In genomic region chr16:57265850-57266530, GRCh38 we compare ENCODE assay signal across 7 cellular contexts. TPM values are rescaled to one million over a fixed set of nuclear protein-coding genes. Genes with fewer than 3 reads are reported as not detected.
DNase-seq lines count a peak whose midpoint lies in the region; TF ChIP-seq lines count a peak whose summit lies in the region.

No MANE protein-coding gene starts in this region.

- H3K27me3 ChIP-seq in adipocyte (replicated peaks; ENCODE audit: control insufficient read depth, insufficient read depth, low read length) (peaks cover 20% of the 10 kb centered on the region), stomach (no peaks in the 10 kb centered on the region)

- peaks cover 7% of the 10 kb centered on the region for H3K4me1 Mint-ChIP-seq in type B pancreatic cell (ENCODE audit: unreplicated experiment)

- 28 to 44% (median 32%) methylated on average over 16 of the region's 16 CpGs for WGBS in stomach, 5 donors

- H3K9ac ChIP-seq in adipocyte (ENCODE audit: low read length): no peak overlapping the region

- no peaks in the 10 kb centered on the region for H3K4me1 ChIP-seq in adipocyte (ENCODE audit: control insufficient read depth, insufficient read depth, low read length)
- peaks cover 46 to 75% (median 69%) of the 10 kb centered on the region in 4 donors for H3K4me1 ChIP-seq in stomach

- TF ChIP-seq POLR2A in stomach (IDR thresholded peaks at IDR 0.05): no peak

- H3K27ac ChIP-seq in stomach: peak overlapping the region; percentile 86 to 92 (median 92)

- no peaks in the 10 kb centered on the region for H3K36me3 Mint-ChIP-seq in type B pancreatic cell

- H3K4me3 Mint-ChIP-seq in type B pancreatic cell: no peak overlapping the region

- H3K4me3 ChIP-seq in adipocyte (ENCODE audit: low read length): no peak overlapping the region
- no peak overlapping the region for H3K4me3 ChIP-seq in stomach

- no peak overlapping the region for H3K27ac Mint-ChIP-seq in type B pancreatic cell

- no peaks in the 10 kb centered on the region for H3K27me3 Mint-ChIP-seq in type B pancreatic cell

- H3K9me3 ChIP-seq in adipocyte (ENCODE audit: control insufficient read depth, low read length) (no peaks in the 10 kb centered on the region), stomach (no peaks in the 10 kb centered on the region)

- TF ChIP-seq CTCF in stomach (IDR thresholded peaks at IDR 0.05) (no peak), type B pancreatic cell (conservative IDR thresholded peaks at IDR 0.05) (no peak)

- no peaks in the 10 kb centered on the region for H3K9me3 Mint-ChIP-seq in type B pancreatic cell

- TF ChIP-seq EP300 in stomach (IDR thresholded peaks at IDR 0.05): no peak

- intact Hi-C loops in stomach (cut with DNase I; ENCODE audit: low total_unique reads): no loop called here

- DNase-seq in NCI-H2029 treated with DMSO at 0.1 percent for 48 hours (lab: John Stamatoyannopoulos, UW) (peak; percentile 26), adipocyte (ENCODE audit: low read depth) (peak; percentile 53), iris pigment epithelial cell (ENCODE audit: low read depth) (peak; percentile 11), stomach (peak; percentile 93), type B pancreatic cell (ENCODE audit: extremely low spot score, unreplicated experiment) (no peak), GM19238 (ENCODE audit: insufficient read length, low spot score) (no peak)
- no peak for DNase-seq in central memory CD4-positive, alpha-beta T cell

- H3K36me3 ChIP-seq in adipocyte (ENCODE audit: control insufficient read depth, insufficient read depth, low read length, severe bottlenecking) (no peaks in the 10 kb centered on the region), stomach (peaks cover 0 to 7% (median 0%) of the 10 kb centered on the region in 4 donors)

RNA-seq across cellular contexts. Expression of gene PLLP, which starts 18.5 kb away (rescaled TPM):
- total RNA-seq in stomach (100 to 1,000 TPM in 2 of 5 donors, 10 to 100 TPM in 3; 27.4 to 190 (median 59.1) TPM), type B pancreatic cell (ENCODE audit: low replicate concordance) (4.9 and 5.1 TPM in 2 replicates)
- polyA plus RNA-seq in stomach: 10 to 100 TPM; 39.0 to 46.6 (median 43.7) TPM

RNA-seq across cellular contexts. Expression of gene ARL2BP, which starts 20.9 kb away (rescaled TPM):
- 10 to 100 TPM; 15.6 to 61.6 (median 46.7) TPM for total RNA-seq in stomach
- polyA plus RNA-seq in stomach: 10 to 100 TPM; 24.0 to 46.6 (median 39.8) TPM
- total RNA-seq in type B pancreatic cell (ENCODE audit: low replicate concordance): 37.7 and 49.4 TPM in 2 replicates

Comparison
In these comparisons a context has a peak if more than half of its experiments do, and no peak if none do; other contexts are left out.
1. DNase-seq: peak in NCI-H2029 treated with DMSO at 0.1 percent for 48 hours (single experiment), adipocyte (single experiment), iris pigment epithelial cell (single experiment) and stomach (single experiment); none in type B pancreatic cell (single experiment), central memory CD4-positive, alpha-beta T cell (single experiment) and GM19238 (single experiment).